ENCODE assay signal across 19 cellular contexts in the genomic region with DNA sequence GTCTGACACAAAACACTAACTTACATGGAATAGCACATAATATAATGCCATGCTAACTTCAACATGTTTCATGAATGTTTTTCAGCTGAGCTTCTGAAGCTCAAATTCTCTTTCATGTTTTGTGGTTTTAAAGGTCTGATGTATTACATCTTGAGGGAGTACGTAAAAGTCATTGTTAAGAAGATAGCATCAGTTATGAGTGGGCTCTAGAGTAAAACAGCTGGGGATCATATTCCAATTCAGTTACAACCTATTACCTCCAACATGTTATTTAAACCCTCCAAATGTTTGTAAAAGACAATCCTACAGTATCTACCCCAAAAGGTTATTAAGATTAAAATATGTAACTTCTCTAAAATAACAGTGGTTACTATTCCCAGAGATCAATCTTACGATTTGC. TPM values are rescaled to one million over a fixed set of nuclear protein-coding genes. Genes with fewer than 3 reads are reported as not detected.
A peak's percentile ranks its signal among the peaks of the same experiment; 100 is the strongest.
DNase-seq lines count a peak whose midpoint lies in the region; ATAC-seq, FAIRE-seq and TF ChIP-seq lines count a peak whose summit lies in the region.
"Had no signal": no experiment of that assay in that cellular context is flagged by ENCODE, and none has a peak within 500 bp of the region (broad histone marks: within the 10 kb centered on the region; RNA-seq: fewer than 3 reads in every experiment).

No MANE protein-coding gene starts in this region.

- peaks cover 3% of the 10 kb centered on the region; the same call in 1 of the 2 replicates for H3K36me3 ChIP-seq in DND-41 (ENCODE audit: insufficient read depth, low read length)
- H3K36me3 ChIP-seq in astrocyte (ENCODE audit: insufficient read depth, low read length): no peaks in the 10 kb centered on the region
- H3K36me3 ChIP-seq in esophagus squamous epithelium: peaks cover 0 to 23% (median 0%) of the 10 kb centered on the region in 3 donors

- intact Hi-C loops in CD4-positive, alpha-beta T cell (cut with DNase I, micrococcal nuclease): no loop called here
- intact Hi-C loops in esophagus squamous epithelium (cut with DNase I) (no loop called here), natural killer cell (cut with micrococcal nuclease) (no loop called here)

- 80 to 83% methylated on average over 2 of the region's 2 CpGs for WGBS in esophagus squamous epithelium, 2 donors

- peaks cover 14% of the 10 kb centered on the region for H3K4me1 Mint-ChIP-seq in CD4-positive, alpha-beta T cell (ENCODE audit: low read depth)
- H3K4me1 Mint-ChIP-seq in astrocyte (ENCODE audit: low read depth, unreplicated experiment): peaks cover 18% of the 10 kb centered on the region
- no peaks in the 10 kb centered on the region for H3K4me1 Mint-ChIP-seq in natural killer cell
- H3K4me1 Mint-ChIP-seq: B cell, IgD-negative memory B cell had no signal

- H3K4me2 ChIP-seq in DND-41 (ENCODE audit: insufficient read depth, low read length) (no peak overlapping the region), astrocyte (ENCODE audit: low read length) (no peak overlapping the region)
- H3K4me2 ChIP-seq: BLaER1 treated with 17β-estradiol and CSF1 and Interleukin-3, amounts not matched to agents 10 nM and 100 nM; KMS-11 had no signal

- H3K36me3 Mint-ChIP-seq in CD4-positive, alpha-beta T cell (ENCODE audit: low read depth): peaks cover 19% of the 10 kb centered on the region
- no peaks in the 10 kb centered on the region for H3K36me3 Mint-ChIP-seq in astrocyte (ENCODE audit: low read depth, unreplicated experiment)
- no peaks in the 10 kb centered on the region for H3K36me3 Mint-ChIP-seq in natural killer cell

- no peak overlapping the region for H3K4me3 Mint-ChIP-seq in CD4-positive, alpha-beta T cell
- H3K4me3 Mint-ChIP-seq in astrocyte (ENCODE audit: unreplicated experiment) (no peak overlapping the region), natural killer cell (no peak overlapping the region)
- H3K4me3 Mint-ChIP-seq: B cell, H9, IgD-negative memory B cell had no signal

- no peak overlapping the region for H3K27ac ChIP-seq in CD4-positive, alpha-beta T cell (ENCODE audit: low read depth, low read length)
- no peak overlapping the region for H3K27ac ChIP-seq in DND-41 (ENCODE audit: low read length)
- no peak overlapping the region for H3K27ac ChIP-seq in astrocyte (ENCODE audit: low read depth, low read length)
- H3K27ac ChIP-seq in esophagus squamous epithelium: no peak overlapping the region
- H3K27ac ChIP-seq: BLaER1 treated with 17β-estradiol and CSF1 and Interleukin-3, amounts not matched to agents 10 nM and 100 nM; KMS-11 had no signal

- no peaks in the 10 kb centered on the region for H4K20me1 ChIP-seq in DND-41 (ENCODE audit: insufficient read depth, low read length)
- H4K20me1 ChIP-seq in astrocyte (ENCODE audit: insufficient read depth, low read length): no peaks in the 10 kb centered on the region
- H4K20me1 ChIP-seq: BLaER1 treated with 17β-estradiol and CSF1 and Interleukin-3, amounts not matched to agents 10 nM and 100 nM had no signal

- H3K27me3 Mint-ChIP-seq in CD4-positive, alpha-beta T cell: no peaks in the 10 kb centered on the region
- H3K27me3 Mint-ChIP-seq in astrocyte (ENCODE audit: low read depth, unreplicated experiment) (no peaks in the 10 kb centered on the region), natural killer cell (ENCODE audit: low read depth in 2 of 2) (no peaks in the 10 kb centered on the region)
- H3K27me3 Mint-ChIP-seq: B cell, IgD-negative memory B cell had no signal

- H3K4me3 ChIP-seq in DND-41 (ENCODE audit: low read depth in 1 of 2, low read length in 2 of 2): no peak overlapping the region
- H3K4me3 ChIP-seq in astrocyte (ENCODE audit: insufficient read depth, low read depth, low read length): no peak overlapping the region
- H3K4me3 ChIP-seq in esophagus squamous epithelium: no peak overlapping the region
- H3K4me3 ChIP-seq: BLaER1 treated with 17β-estradiol and CSF1 and Interleukin-3, amounts not matched to agents 10 nM and 100 nM had no signal

- H2AFZ ChIP-seq in DND-41 (ENCODE audit: low read depth, low read length) (no peak overlapping the region), astrocyte (ENCODE audit: low read depth, low read length) (no peak overlapping the region)

- no peaks in the 10 kb centered on the region for H3K9me3 Mint-ChIP-seq in CD4-positive, alpha-beta T cell
- no peaks in the 10 kb centered on the region for H3K9me3 Mint-ChIP-seq in astrocyte (ENCODE audit: unreplicated experiment)
- no peaks in the 10 kb centered on the region for H3K9me3 Mint-ChIP-seq in natural killer cell
- H3K9me3 Mint-ChIP-seq: H9 had no signal

- H3K9ac ChIP-seq in DND-41 (ENCODE audit: low read depth, low read length) (no peak overlapping the region), astrocyte (ENCODE audit: low read length) (no peak overlapping the region)
- H3K9ac ChIP-seq: BLaER1 treated with 17β-estradiol and CSF1 and Interleukin-3, amounts not matched to agents 10 nM and 100 nM; KMS-11 had no signal

- POLR2A ChIA-PET in CD4-positive, alpha-beta T cell (lab: Charles Lee): interaction anchor here (0.9 kb wide), 1 partner anchor 20 kb away, joined by 3 read pairs; no protein-coding TSS in a partner anchor
- POLR2A ChIA-PET in HEK293T (lab: Yijun Ruan, JAX): interaction anchor here (6.1 kb wide), 1 partner anchor 20 kb away, joined by 39 read pairs; a partner anchor contains a TSS

- TF ChIP-seq CTCF in CD4-positive, alpha-beta T cell (IDR thresholded peaks at IDR 0.05): no peak
- TF ChIP-seq CTCF in DND-41 (IDR thresholded peaks at IDR 0.05; ENCODE audit: borderline replicate concordance, extremely low read depth, low read length, poor library complexity, severe bottlenecking) (no peak), astrocyte (IDR thresholded peaks at IDR 0.05; ENCODE audit: insufficient read depth, low read depth, low read length) (no peak), esophagus squamous epithelium (IDR thresholded peaks at IDR 0.05) (no peak), natural killer cell (IDR thresholded peaks at IDR 0.05) (no peak)

- H3K4me1 ChIP-seq in DND-41 (ENCODE audit: insufficient read depth, low read length) (no peaks in the 10 kb centered on the region), astrocyte (ENCODE audit: insufficient read depth, low read length) (no peaks in the 10 kb centered on the region), esophagus squamous epithelium (no peaks in the 10 kb centered on the region)
- H3K4me1 ChIP-seq: BLaER1 treated with 17β-estradiol and CSF1 and Interleukin-3, amounts not matched to agents 10 nM and 100 nM; Caco-2 had no signal

- no peaks in the 10 kb centered on the region for H3K27me3 ChIP-seq in CD4-positive, alpha-beta T cell (ENCODE audit: control insufficient read depth, insufficient read depth, low read length)
- H3K27me3 ChIP-seq in DND-41 (ENCODE audit: insufficient read depth, low read length, poor library complexity) (no peaks in the 10 kb centered on the region), astrocyte (ENCODE audit: insufficient read depth, low read length) (no peaks in the 10 kb centered on the region), esophagus squamous epithelium (no peaks in the 10 kb centered on the region)
- H3K27me3 ChIP-seq: BLaER1 treated with 17β-estradiol and CSF1 and Interleukin-3, amounts not matched to agents 10 nM and 100 nM had no signal

- TF ChIP-seq POLR2A in esophagus squamous epithelium (IDR thresholded peaks at IDR 0.05): no peak

- H3K9me3 ChIP-seq in CD4-positive, alpha-beta T cell (ENCODE audit: control insufficient read depth, low read length): no peaks in the 10 kb centered on the region
- no peaks in the 10 kb centered on the region for H3K9me3 ChIP-seq in DND-41 (ENCODE audit: insufficient read depth, low read length, severe bottlenecking)
- H3K9me3 ChIP-seq in astrocyte (ENCODE audit: insufficient read depth, low read depth, low read length): no peaks in the 10 kb centered on the region
- H3K9me3 ChIP-seq in esophagus squamous epithelium: no peaks in the 10 kb centered on the region
- H3K9me3 ChIP-seq: Caco-2 had no signal

- DNase-seq in CD4-positive, alpha-beta T cell: no peak
- DNase-seq in DND-41 (no peak), HEK293T (ENCODE audit: extremely low spot score) (no peak), astrocyte (ENCODE audit: low read depth) (peak; percentile 33), esophagus squamous epithelium (lab: John Stamatoyannopoulos, UW) (no peak), NOMO-1 treated with dmso at 0.1 percent for 144 hours (lab: John Stamatoyannopoulos, UW; ENCODE audit: unreplicated experiment) (no peak), natural killer cell (no peak)
- DNase-seq: Caco-2, GDM1 had no signal

- H3K79me2 ChIP-seq in DND-41 (ENCODE audit: insufficient read depth, low read length) (no peaks in the 10 kb centered on the region), astrocyte (ENCODE audit: insufficient read depth, low read length) (no peaks in the 10 kb centered on the region)

- FAIRE-seq in astrocyte (lab: Jason Lieb, UNC): no peak
- FAIRE-seq: D721Med, GM18507, H1, HepG2 had no signal

- ATAC-seq in CD4-positive, alpha-beta T cell (ENCODE audit: poor library complexity): peak; percentile 46
- ATAC-seq in DND-41 (ENCODE audit: insufficient read depth, low read depth) (peak; percentile 80), HG03520 (IDR thresholded peaks at IDR 0.05; ENCODE audit: unreplicated experiment) (no peak), natural killer cell (no peak)
- ATAC-seq: HepG2 had no signal

- CTCF ChIA-PET in CD4-positive, alpha-beta T cell (lab: Charles Lee): no interaction called here
- CTCF ChIA-PET in HEK293T (lab: Yijun Ruan, JAX): no interaction called here

- H3K27ac Mint-ChIP-seq in CD4-positive, alpha-beta T cell: no peak overlapping the region
- H3K27ac Mint-ChIP-seq in astrocyte (ENCODE audit: unreplicated experiment): no peak overlapping the region
- no peak overlapping the region for H3K27ac Mint-ChIP-seq in natural killer cell
- H3K27ac Mint-ChIP-seq: B cell, IgD-negative memory B cell had no signal

TF ChIP-seq in HEK293T, 16 proteins besides CTCF, POLR2A, EP300 and RAD21:
- TF ChIP-seq, protein P1, sequence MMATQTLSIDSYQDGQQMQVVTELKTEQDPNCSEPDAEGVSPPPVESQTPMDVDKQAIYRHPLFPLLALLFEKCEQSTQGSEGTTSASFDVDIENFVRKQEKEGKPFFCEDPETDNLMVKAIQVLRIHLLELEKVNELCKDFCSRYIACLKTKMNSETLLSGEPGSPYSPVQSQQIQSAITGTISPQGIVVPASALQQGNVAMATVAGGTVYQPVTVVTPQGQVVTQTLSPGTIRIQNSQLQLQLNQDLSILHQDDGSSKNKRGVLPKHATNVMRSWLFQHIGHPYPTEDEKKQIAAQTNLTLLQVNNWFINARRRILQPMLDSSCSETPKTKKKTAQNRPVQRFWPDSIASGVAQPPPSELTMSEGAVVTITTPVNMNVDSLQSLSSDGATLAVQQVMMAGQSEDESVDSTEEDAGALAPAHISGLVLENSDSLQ (IDR thresholded peaks at IDR 0.05): peak; percentile 31; the same call in 1 of the 2 replicates
- no peak for TF ChIP-seq ARNT (IDR thresholded peaks at IDR 0.05)
- TF ChIP-seq NFRKB (IDR thresholded peaks at IDR 0.05): no peak
- no peak for TF ChIP-seq HDGF (IDR thresholded peaks at IDR 0.05; ENCODE audit: borderline replicate concordance)
- TF ChIP-seq ZNF384 (IDR thresholded peaks at IDR 0.05): no peak

RNA-seq across cellular contexts. Expression of a gene that starts 19.2 kb away (rescaled TPM):
- total RNA-seq in CD4-positive, alpha-beta T cell: 1 to 10 TPM; 3.2 to 4.9 TPM
- total RNA-seq in astrocyte (18.2 and 20.5 TPM in 2 replicates), esophagus squamous epithelium (10 to 100 TPM in 3 of 4 donors, 1 to 10 TPM in 1; 6.9 to 29.8 (median 12.0) TPM), natural killer cell (1 to 10 TPM; 3.2 to 8.5 (median 4.0) TPM)

Comparison
In these comparisons a context has a peak if more than half of its experiments do, and no peak if none do; other contexts are left out.
1. ATAC-seq: peak in CD4-positive, alpha-beta T cell (single experiment) and DND-41 (single experiment); none in HG03520 (single experiment) and natural killer cell (0 of 3).